In the genomic region with DNA sequence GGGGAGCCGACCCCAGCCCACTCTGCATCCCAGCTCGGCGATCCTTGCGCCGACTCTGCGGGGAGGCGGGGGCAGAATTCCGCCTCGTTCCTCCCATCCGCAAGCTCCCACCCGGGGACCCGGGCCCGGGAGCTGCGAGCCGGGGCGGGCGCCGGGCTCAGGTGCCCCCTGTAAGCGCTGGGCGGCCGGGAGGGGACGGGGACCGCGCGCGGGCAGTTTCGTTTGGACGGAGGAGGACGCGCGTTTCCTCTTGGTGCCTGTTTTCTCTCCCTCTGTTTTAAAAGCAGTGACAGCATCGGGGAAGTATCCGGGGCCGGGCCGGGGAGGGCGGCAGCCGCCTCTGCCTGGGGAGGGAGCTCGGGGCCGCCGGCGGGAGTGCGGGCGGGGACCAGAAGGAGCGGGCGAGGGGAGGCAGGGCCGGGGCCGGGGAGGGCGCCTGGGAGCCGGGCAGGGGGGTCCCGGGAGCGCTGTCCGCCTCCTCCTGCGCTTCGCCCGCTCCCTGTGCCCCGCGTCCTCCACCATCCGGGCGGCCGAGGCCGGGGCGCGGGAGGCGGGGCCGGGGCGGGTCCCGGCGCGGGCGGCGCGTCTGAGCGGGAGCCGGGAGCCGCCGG, we compare ENCODE assay signal across 8 cellular contexts. TPM values are rescaled to one million over a fixed set of nuclear protein-coding genes. Genes with fewer than 3 reads are reported as not detected.
A peak's percentile ranks its signal among the peaks of the same experiment; 100 is the strongest.
DNase-seq lines count a peak whose midpoint lies in the region; ATAC-seq and TF ChIP-seq lines count a peak whose summit lies in the region.

No MANE protein-coding gene starts in this region.

- H3K27ac Mint-ChIP-seq in activated CD4-positive, alpha-beta T cell treated with anti-CD3 and anti-CD28 coated beads, Interleukin-2, amount 10 ng/mL, durations not matched to agents 24 days and 14 days: no peak overlapping the region
- H3K27ac Mint-ChIP-seq in effector memory CD8-positive, alpha-beta T cell: no peak overlapping the region
- H3K27ac Mint-ChIP-seq in mesothelial cell of epicardium: no peak overlapping the region

- TF ChIP-seq POLR2A in thyroid gland (IDR thresholded peaks at IDR 0.05): no peak

- H3K27me3 ChIP-seq in thyroid gland: no peaks in the 10 kb centered on the region

- H3K27ac ChIP-seq in thyroid gland: peak overlapping the region in 2 of 3 donors; percentile 56 to 61

- no peaks in the 10 kb centered on the region for H3K9me3 ChIP-seq in thyroid gland

- no peak for TF ChIP-seq CTCF in mesothelial cell of epicardium (IDR thresholded peaks at IDR 0.05; ENCODE audit: unreplicated experiment)
- no peak for TF ChIP-seq CTCF in thyroid gland (IDR thresholded peaks at IDR 0.05)

- 2% methylated on average over 33 of the region's 76 CpGs; no CpG with 5 or more reads in 1 of the 2 donors for WGBS in thyroid gland, 2 donors

- peaks cover 14 to 22% of the 10 kb centered on the region in 2 donors for H3K4me1 ChIP-seq in thyroid gland

- H3K4me3 ChIP-seq in thyroid gland (replicated peaks in 1 of 3): peak overlapping the region in 1 of 3 donors; percentile 41

- peak; percentile 49 for DNase-seq in NCI-H748 (lab: John Stamatoyannopoulos, UW; ENCODE audit: unreplicated experiment)
- DNase-seq in NCI-H748 treated with DMSO at 0.1 percent for 48 hours (lab: John Stamatoyannopoulos, UW): no peak
- DNase-seq in activated CD4-positive, alpha-beta T cell treated with anti-CD3 and anti-CD28 coated beads, Interleukin-2, amount 10 ng/mL, durations not matched to agents 24 days and 14 days: peak; percentile 83
- peak; percentile 21 to 42 (median 29) for DNase-seq in effector memory CD8-positive, alpha-beta T cell
- peak; percentile 28 to 58 for DNase-seq in mesothelial cell of epicardium (ENCODE audit: low spot score in 2 of 2, unreplicated experiment in 2 of 2)
- DNase-seq in thyroid gland: peak; percentile 43 to 46
- DNase-seq in glomerular visceral epithelial cell (ENCODE audit: extremely low spot score): no peak

- H3K9me3 Mint-ChIP-seq in activated CD4-positive, alpha-beta T cell treated with anti-CD3 and anti-CD28 coated beads, Interleukin-2, amount 10 ng/mL, durations not matched to agents 24 days and 14 days: no peaks in the 10 kb centered on the region
- H3K9me3 Mint-ChIP-seq in effector memory CD8-positive, alpha-beta T cell: no peaks in the 10 kb centered on the region
- H3K9me3 Mint-ChIP-seq in mesothelial cell of epicardium: no peaks in the 10 kb centered on the region

- H3K27me3 Mint-ChIP-seq in activated CD4-positive, alpha-beta T cell treated with anti-CD3 and anti-CD28 coated beads, Interleukin-2, amount 10 ng/mL, durations not matched to agents 24 days and 14 days: peaks cover 49% of the 10 kb centered on the region
- H3K27me3 Mint-ChIP-seq in effector memory CD8-positive, alpha-beta T cell: peaks cover 0 to 8% of the 10 kb centered on the region in 2 donors
- H3K27me3 Mint-ChIP-seq in mesothelial cell of epicardium (ENCODE audit: low read depth): peaks cover 55% of the 10 kb centered on the region

- intact Hi-C loops in activated CD4-positive, alpha-beta T cell treated with anti-CD3 and anti-CD28 coated beads, Interleukin-2, amount 10 ng/mL, durations not matched to agents 24 days and 14 days (cut with micrococcal nuclease): no loop called here
- intact Hi-C loops in thyroid gland (cut with DNase I): no loop called here

- H3K4me3 Mint-ChIP-seq in activated CD4-positive, alpha-beta T cell treated with anti-CD3 and anti-CD28 coated beads, Interleukin-2, amount 10 ng/mL, durations not matched to agents 24 days and 14 days: no peak overlapping the region
- peak overlapping the region; percentile 56 to 68 for H3K4me3 Mint-ChIP-seq in effector memory CD8-positive, alpha-beta T cell
- H3K4me3 Mint-ChIP-seq in mesothelial cell of epicardium: peak overlapping the region; percentile 53

- H3K4me1 Mint-ChIP-seq in activated CD4-positive, alpha-beta T cell treated with anti-CD3 and anti-CD28 coated beads, Interleukin-2, amount 10 ng/mL, durations not matched to agents 24 days and 14 days: peaks cover 14% of the 10 kb centered on the region
- peaks cover 45% of the 10 kb centered on the region in 2 donors for H3K4me1 Mint-ChIP-seq in effector memory CD8-positive, alpha-beta T cell (ENCODE audit: low read depth in 2 of 2)
- peaks cover 14% of the 10 kb centered on the region for H3K4me1 Mint-ChIP-seq in mesothelial cell of epicardium

- ATAC-seq in effector memory CD8-positive, alpha-beta T cell (replicated peaks): peak; percentile 56
- ATAC-seq in HG03135 (IDR thresholded peaks at IDR 0.05; ENCODE audit: unreplicated experiment): no peak

- no peaks in the 10 kb centered on the region for H3K36me3 Mint-ChIP-seq in activated CD4-positive, alpha-beta T cell treated with anti-CD3 and anti-CD28 coated beads, Interleukin-2, amount 10 ng/mL, durations not matched to agents 24 days and 14 days (ENCODE audit: low read depth)
- H3K36me3 Mint-ChIP-seq in effector memory CD8-positive, alpha-beta T cell (ENCODE audit: insufficient read depth): peaks cover 19% of the 10 kb centered on the region
- no peaks in the 10 kb centered on the region for H3K36me3 Mint-ChIP-seq in mesothelial cell of epicardium

- no peaks in the 10 kb centered on the region for H3K36me3 ChIP-seq in thyroid gland

RNA-seq across cellular contexts. Expression of gene RAP1GAP2, which starts 57.0 kb away (rescaled TPM):
- total RNA-seq in activated CD4-positive, alpha-beta T cell treated with anti-CD3 and anti-CD28 coated beads, Interleukin-2, amount 10 ng/mL, durations not matched to agents 24 days and 14 days: 0.79 and 1.5 TPM in 2 replicates
- total RNA-seq in mesothelial cell of epicardium (6.4 to 8.3 TPM (median 7.1 TPM) in 3 replicates), thyroid gland (1 to 10 TPM; 5.9 to 8.4 (median 6.8) TPM)

Comparison
In these comparisons a context has a peak if more than half of its experiments do, and no peak if none do; other contexts are left out.
1. DNase-seq: peak in NCI-H748 (single experiment), activated CD4-positive, alpha-beta T cell treated with anti-CD3 and anti-CD28 coated beads, Interleukin-2, amount 10 ng/mL, durations not matched to agents 24 days and 14 days (single experiment), effector memory CD8-positive, alpha-beta T cell (3 of 3), mesothelial cell of epicardium (2 of 2) and thyroid gland (2 of 2); none in NCI-H748 treated with DMSO at 0.1 percent for 48 hours (single experiment) and glomerular visceral epithelial cell (single experiment).